In the genomic region with DNA sequence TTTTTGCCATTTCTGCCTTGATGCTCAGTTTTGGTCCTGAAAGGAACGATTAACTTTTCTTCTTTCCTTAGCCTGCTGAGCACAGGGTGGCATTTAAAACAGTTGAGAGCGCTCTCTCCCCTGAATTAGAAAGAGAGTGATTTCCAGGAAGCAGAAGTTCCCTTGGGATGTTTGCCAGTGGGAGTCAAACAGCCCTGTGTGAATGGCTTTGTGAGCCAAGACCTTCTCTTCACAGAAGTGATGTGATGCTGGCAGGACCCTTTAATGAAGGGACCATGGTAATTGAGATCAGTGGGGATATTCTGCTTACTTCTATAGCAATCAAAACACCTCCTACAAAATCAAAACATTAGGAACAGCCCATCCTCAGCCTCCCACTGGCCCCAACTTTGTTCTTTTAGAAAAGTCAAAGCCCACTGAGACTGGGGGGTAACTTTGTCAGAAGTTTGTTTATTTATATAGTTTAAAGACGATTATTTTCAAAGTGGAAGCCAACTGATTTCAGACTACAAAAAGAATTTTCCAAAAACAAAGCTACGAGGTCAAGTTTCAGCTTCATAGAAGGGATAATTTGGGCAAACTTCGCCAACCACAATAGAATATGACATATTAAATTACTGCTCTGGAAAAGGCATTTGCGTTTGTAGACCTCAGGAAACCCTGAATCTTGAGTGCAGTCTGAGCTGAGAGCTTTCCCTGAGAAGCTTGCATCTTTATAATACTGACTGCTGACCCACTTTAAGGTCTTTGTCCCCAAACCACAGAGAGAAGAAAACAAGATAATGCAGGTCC, we compare ENCODE assay signal across 19 cellular contexts.
"Had no signal": no experiment of that assay in that cellular context is flagged by ENCODE, and none has a peak within 500 bp of the region (broad histone marks: within the 10 kb centered on the region; RNA-seq: fewer than 3 reads in every experiment).

No MANE protein-coding gene starts in this region.

- ATAC-seq: activated T-helper 17 cell treated with anti-CD3 and anti-CD28 coated beads, Interleukin-2, amount 50 U/mL, for 72 hours had no signal

- H3K36me3 ChIP-seq: brain microvascular endothelial cell, stomach, vagina had no signal

- H3K4me1 ChIP-seq: parathyroid adenoma, stomach, vagina had no signal

- H3K9me3 ChIP-seq: stomach, vagina had no signal

- H3K27me3 ChIP-seq: brain microvascular endothelial cell, vagina had no signal

- H3K9ac ChIP-seq: parathyroid adenoma had no signal

- H3K27ac ChIP-seq: brain microvascular endothelial cell, parathyroid adenoma, skin epidermis, stomach, vagina had no signal

- H3K4me3 ChIP-seq: skin epidermis, stomach, vagina had no signal

- H2AFZ ChIP-seq: parathyroid adenoma had no signal

- DNase-seq: activated B cell treated with CpG ODN at 0.5 μM for 24 hours; activated CD4-positive, alpha-beta T cell treated with anti-CD3 and anti-CD28 coated beads, Interleukin-2, amount 10 ng/mL, durations not matched to agents 7 days and 5 days; activated naive CD4-positive, alpha-beta T cell treated with anti-CD3 and anti-CD28 coated beads for 36 hours; activated T-cell treated with anti-CD3 and anti-CD28 coated beads for 4 hours; brain microvascular endothelial cell; cerebellar nuclear complex; dermis blood vessel endothelial cell; endodermal cell; erythroblast; glutamatergic neuron; immature natural killer cell; mammary epithelial cell; nephron progenitor cell; retina; stomach had no signal
